ENCODE assay signal across 26 cellular contexts in the genomic region with DNA sequence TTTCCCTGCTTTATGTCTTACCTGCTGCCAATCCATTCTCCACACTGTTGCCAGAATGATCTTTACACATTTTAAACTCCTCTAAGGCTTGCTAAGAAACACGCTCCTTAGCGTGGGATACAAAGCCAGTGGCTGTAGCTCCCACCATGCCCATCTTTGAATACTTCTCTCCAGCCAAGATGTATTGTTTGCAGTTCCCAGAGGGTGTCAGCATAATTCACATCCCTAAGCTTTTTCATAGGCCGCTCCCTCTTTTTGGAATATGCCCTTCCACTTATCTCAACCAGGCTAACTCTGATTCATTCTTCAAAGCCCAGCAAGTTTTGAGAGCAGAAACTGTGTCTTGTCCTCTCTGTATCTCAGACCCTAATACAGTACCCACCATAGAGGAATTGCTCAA. TPM values are rescaled to one million over a fixed set of nuclear protein-coding genes. Genes with fewer than 3 reads are reported as not detected.
A peak's percentile ranks its signal among the peaks of the same experiment; 100 is the strongest.
DNase-seq lines count a peak whose midpoint lies in the region; ATAC-seq and TF ChIP-seq lines count a peak whose summit lies in the region.
"Had no signal": no experiment of that assay in that cellular context is flagged by ENCODE, and none has a peak within 500 bp of the region (broad histone marks: within the 10 kb centered on the region; RNA-seq: fewer than 3 reads in every experiment).

No MANE protein-coding gene starts in this region.

- no peaks in the 10 kb centered on the region for H3K36me3 Mint-ChIP-seq in GM23338 (ENCODE audit: low read depth)
- H3K36me3 Mint-ChIP-seq: CD4-positive, alpha-beta memory T cell had no signal

- BruUV-seq in PC-3 (replicated peaks; lab: Mats Ljungman, UMichigan), result no TSS peak

- CTCF ChIA-PET in PC-3 (lab: Charles Lee), result no interaction called here

- H3K9me2 ChIP-seq in GM23338 (ENCODE audit: insufficient read depth) (no peaks in the 10 kb centered on the region), PC-3 (replicated peaks; ENCODE audit: low read length) (no peaks in the 10 kb centered on the region)

- no peaks in the 10 kb centered on the region for H3K9me3 Mint-ChIP-seq in GM23338
- H3K9me3 Mint-ChIP-seq: CD4-positive, alpha-beta memory T cell; H9; HFFc6 had no signal

- no peaks in the 10 kb centered on the region for H3F3A ChIP-seq in GM23338 (replicated peaks; ENCODE audit: low read depth)
- no peaks in the 10 kb centered on the region for H3F3A ChIP-seq in PC-3 (ENCODE audit: low read length, unreplicated experiment)

- H3K9me3 ChIP-seq in PC-3 (ENCODE audit: low read length) (no peaks in the 10 kb centered on the region), ascending aorta (no peaks in the 10 kb centered on the region)
- H3K9me3 ChIP-seq: A549 had no signal

- no peak overlapping the region for H3K4me3 Mint-ChIP-seq in GM23338
- H3K4me3 Mint-ChIP-seq: CD4-positive, alpha-beta memory T cell; H9; HFFc6 had no signal

- H3K4me1 ChIP-seq in GM23338 (ENCODE audit: insufficient read depth) (no peaks in the 10 kb centered on the region), PC-3 (ENCODE audit: insufficient read depth, low read length) (no peaks in the 10 kb centered on the region), ascending aorta (no peaks in the 10 kb centered on the region)

- H3K27me3 ChIP-seq in GM23338 (ENCODE audit: insufficient read depth) (no peaks in the 10 kb centered on the region), PC-3 (ENCODE audit: low read length) (no peaks in the 10 kb centered on the region), ascending aorta (no peaks in the 10 kb centered on the region)

- H4K20me1 ChIP-seq in GM23338 (replicated peaks; ENCODE audit: insufficient read depth) (no peaks in the 10 kb centered on the region), PC-3 (ENCODE audit: low read length) (no peaks in the 10 kb centered on the region)

- intact Hi-C loops in PC-3 (cut with micrococcal nuclease), result no loop called here
- intact Hi-C loops in ascending aorta (cut with DNase I), result no loop called here

- peak overlapping the region; percentile 47; the same call in 1 of the 2 replicates for H2AFZ ChIP-seq in GM23338
- H2AFZ ChIP-seq in PC-3 (ENCODE audit: low read length), result no peak overlapping the region
- H2AFZ ChIP-seq: GM23248 had no signal

- ATAC-seq in GM23338, result no peak
- peak; percentile 51 for ATAC-seq in PC-3
- ATAC-seq: GM12878 had no signal

- no peak overlapping the region for H3K9ac ChIP-seq in PC-3 (ENCODE audit: low read length)
- H3K9ac ChIP-seq: GM23248 had no signal

- H3K4me2 ChIP-seq in GM23338 (no peak overlapping the region), PC-3 (ENCODE audit: low read length) (no peak overlapping the region)
- H3K4me2 ChIP-seq: A549 had no signal

- DNase-seq in A172 (ENCODE audit: low spot score), result peak; percentile 6
- no peak for DNase-seq in GM23338 (ENCODE audit: low spot score)
- DNase-seq in PC-3, result peak; percentile 32
- DNase-seq in fibroblast of the aortic adventitia (ENCODE audit: low read depth), result peak; percentile 32
- DNase-seq in NCI-H2196 (lab: John Stamatoyannopoulos, UW; ENCODE audit: unreplicated experiment), result no peak
- DNase-seq in ascending aorta (ENCODE audit: low spot score in 2 of 2), result no peak
- no peak for DNase-seq in inferior parietal cortex (ENCODE audit: extremely low spot score)
- DNase-seq in cortex of kidney (lab: John Stamatoyannopoulos, UW), result no peak
- DNase-seq: ACHN; C1 segment of cervical spinal cord; Calu3; CD4-positive, alpha-beta memory T cell; COR-L47; DMS53; DMS79 treated with DMSO at 0.1 percent for 48 hours; GF-D8; GM23248; H9; HFFc6 had no signal

- no peak overlapping the region for H3K27ac Mint-ChIP-seq in GM23338
- H3K27ac Mint-ChIP-seq: H9, HFFc6 had no signal

- H3K79me2 ChIP-seq in GM23338 (replicated peaks; ENCODE audit: insufficient read depth) (no peaks in the 10 kb centered on the region), PC-3 (ENCODE audit: low read length) (no peaks in the 10 kb centered on the region)

- TF ChIP-seq CTCF in GM23338 (conservative IDR thresholded peaks at IDR 0.05; ENCODE audit: low read depth in 2 of 2) (no peak), PC-3 (conservative IDR thresholded peaks at IDR 0.05; ENCODE audit: low read depth, low read length) (no peak), fibroblast of the aortic adventitia (IDR thresholded peaks at IDR 0.05; ENCODE audit: insufficient read depth, low read length) (peak; percentile 3), ascending aorta (IDR thresholded peaks at IDR 0.05) (no peak)

- peaks cover 5% of the 10 kb centered on the region; the same call in 2 of the 3 replicates for H3K4me1 Mint-ChIP-seq in GM23338
- H3K4me1 Mint-ChIP-seq: H9 had no signal

- peaks cover 3% of the 10 kb centered on the region for H3K27me3 Mint-ChIP-seq in GM23338 (ENCODE audit: insufficient read depth, low read depth, poor library complexity)

- H3K36me3 ChIP-seq in GM23338 (ENCODE audit: insufficient read depth) (no peaks in the 10 kb centered on the region), PC-3 (ENCODE audit: low read depth, low read length) (no peaks in the 10 kb centered on the region), ascending aorta (no peaks in the 10 kb centered on the region)

- POLR2A ChIA-PET in PC-3 (lab: Charles Lee; ENCODE audit: unreplicated experiment), result no interaction called here

- H3K27ac ChIP-seq in GM23338 (ENCODE audit: low read depth), result no peak overlapping the region
- no peak overlapping the region for H3K27ac ChIP-seq in PC-3 (ENCODE audit: low read length)
- no peak overlapping the region for H3K27ac ChIP-seq in ascending aorta
- H3K27ac ChIP-seq: 22Rv1, A549, GM23248 had no signal

- H3K4me3 ChIP-seq in GM23338, result no peak overlapping the region
- H3K4me3 ChIP-seq in PC-3 (ENCODE audit: low read length), result no peak overlapping the region
- H3K4me3 ChIP-seq in fibroblast of the aortic adventitia (ENCODE audit: low read depth, low read length), result no peak overlapping the region
- H3K4me3 ChIP-seq in ascending aorta, result no peak overlapping the region
- H3K4me3 ChIP-seq: A549, GM12878, GM23248 had no signal

TF ChIP-seq in GM23338, 12 proteins besides CTCF, POLR2A, EP300 and RAD21:
- TF ChIP-seq ZNF114 (CRISPR knock-in tag; IDR thresholded peaks at IDR 0.05), result no peak
- no peak for TF ChIP-seq POLR2AphosphoS5 (IDR thresholded peaks at IDR 0.05; ENCODE audit: low read depth)

RNA-seq across cellular contexts. Expression of a gene that starts 8.1 kb away (rescaled TPM):
- total RNA-seq in A172 (2014; rRNA removed; shearing (Covaris generic)), result not detected in 2 replicates
- total RNA-seq in GM23338 (2014; rRNA removed; shearing (Covaris generic)), result not detected in 2 replicates
- 0.74 and 1.4 TPM in 2 replicates for polyA plus RNA-seq in GM23338 (2016; fragmentation: Nextera tagmentation; extraction: Ambion mirVana)
- total RNA-seq in PC-3 (2014; rRNA removed) (0.44 TPM in 1 of 2 replicates, not detected in the other), fibroblast of the aortic adventitia (ENCODE audit: low replicate concordance) (not detected in 2 replicates), ascending aorta (not detected)
- total RNA-seq: CD4-positive, alpha-beta memory T cell; Daoy; G401; GM23248; H4 had no signal
- polyA plus RNA-seq: CD4-positive, alpha-beta memory T cell had no signal

RNA-seq across cellular contexts. Expression of a gene that starts 22.3 kb away (rescaled TPM):
- 7.2 and 17.2 TPM in 2 replicates for total RNA-seq in A172 (2014; rRNA removed; shearing (Covaris generic))
- 24.1 and 35.1 TPM in 2 replicates for total RNA-seq in GM23338 (2014; rRNA removed; shearing (Covaris generic))
- polyA plus RNA-seq in GM23338 (2016; fragmentation: Nextera tagmentation; extraction: Ambion mirVana), result 15.9 and 23.6 TPM in 2 replicates
- total RNA-seq in PC-3 (2014; rRNA removed), result 49.7 and 68.2 TPM in 2 replicates
- total RNA-seq in fibroblast of the aortic adventitia (ENCODE audit: low replicate concordance), result 17.7 and 19.5 TPM in 2 replicates
- 46.5 TPM for total RNA-seq in ascending aorta

RNA-seq across cellular contexts. Expression of a gene that starts 23.6 kb away (rescaled TPM):
- total RNA-seq in A172 (2014; rRNA removed; shearing (Covaris generic)), result not detected in 2 replicates
- not detected in 2 replicates for total RNA-seq in GM23338 (2014; rRNA removed; shearing (Covaris generic))
- not detected in 2 replicates for polyA plus RNA-seq in GM23338 (2016; fragmentation: Nextera tagmentation; extraction: Ambion mirVana)
- total RNA-seq in PC-3 (2014; rRNA removed) (not detected in 2 replicates), fibroblast of the aortic adventitia (ENCODE audit: low replicate concordance) (not detected in 2 replicates), ascending aorta (not detected)
- total RNA-seq: Calu3; CD4-positive, alpha-beta memory T cell; Daoy; G401; GM12878; GM23248; H4; H9; HFFc6 had no signal
- polyA plus RNA-seq: A549; BJ; CD4-positive, alpha-beta memory T cell; GM12878; GM23248 had no signal

RNA-seq across cellular contexts. Expression of a gene that starts 49.9 kb away (rescaled TPM):
- total RNA-seq in A172 (2014; rRNA removed; shearing (Covaris generic)), result 24.9 and 45.6 TPM in 2 replicates
- 34.3 and 34.5 TPM in 2 replicates for total RNA-seq in GM23338 (2014; rRNA removed; shearing (Covaris generic))
- 31.7 and 33.4 TPM in 2 replicates for polyA plus RNA-seq in GM23338 (2016; fragmentation: Nextera tagmentation; extraction: Ambion mirVana)
- total RNA-seq in PC-3 (2014; rRNA removed), result 83.5 and 88.0 TPM in 2 replicates
- 30.9 and 63.4 TPM in 2 replicates for total RNA-seq in fibroblast of the aortic adventitia (ENCODE audit: low replicate concordance)
- total RNA-seq in ascending aorta, result 67.7 TPM

Comparison
In these comparisons a context has a peak if more than half of its experiments do, and no peak if none do; other contexts are left out.
1. DNase-seq: peak in A172 (single experiment), PC-3 (single experiment) and fibroblast of the aortic adventitia (single experiment); none in GM23338 (single experiment), NCI-H2196 (single experiment), ascending aorta (0 of 2), inferior parietal cortex (single experiment) and cortex of kidney (single experiment).